In the genomic region with DNA sequence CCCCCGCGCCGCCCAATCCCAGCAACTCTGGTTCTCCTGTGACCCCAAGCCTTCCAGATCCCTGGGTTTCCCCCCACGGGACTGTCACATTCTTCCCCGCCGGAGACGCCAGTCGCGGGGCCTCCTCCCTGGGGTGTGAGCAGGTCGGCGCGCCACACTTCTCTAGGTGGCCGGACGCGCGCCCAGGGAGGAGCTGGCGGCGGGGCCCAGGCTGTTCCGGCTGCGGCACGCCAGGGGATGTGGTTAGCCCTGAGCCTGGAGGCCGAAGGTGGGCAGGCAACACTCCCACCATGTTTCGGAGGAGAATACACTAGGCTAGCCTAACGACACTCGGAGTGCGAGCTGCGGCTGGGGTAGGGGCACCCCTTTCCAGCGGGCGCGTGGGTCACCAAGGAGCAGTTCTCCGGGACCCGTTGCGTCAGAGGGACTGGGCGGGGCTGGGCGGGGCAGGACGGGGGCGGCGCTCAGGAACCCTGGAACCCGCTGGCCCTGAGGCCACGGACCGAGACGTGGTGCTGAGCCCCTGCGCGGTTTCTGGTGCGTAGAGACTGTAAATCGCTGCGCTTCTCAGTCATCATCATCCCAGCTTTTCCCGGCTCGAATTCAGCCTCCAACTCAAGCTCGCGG, we compare ENCODE assay signal across 9 cellular contexts. TPM values are rescaled to one million over a fixed set of nuclear protein-coding genes. Genes with fewer than 3 reads are reported as not detected.
DNase-seq lines count a peak whose midpoint lies in the region; ATAC-seq and TF ChIP-seq lines count a peak whose summit lies in the region.
"Had no signal": no experiment of that assay in that cellular context is flagged by ENCODE, and none has a peak within 500 bp of the region (broad histone marks: within the 10 kb centered on the region; RNA-seq: fewer than 3 reads in every experiment).

TSS of gene SLC27A6 (plus strand) at position 478 of the 627 bp plus-strand sequence. CDS start 650 bp downstream, outside the sequence.

- no peak within 1 kb of the TSS for H3K4me3 Mint-ChIP-seq in CD8-positive, alpha-beta memory T cell

- H3K4me1 Mint-ChIP-seq in CD8-positive, alpha-beta memory T cell: peaks cover 0 to 4% (median 3%) of the 10 kb centered on the region in 3 donors

- H3K9me3 Mint-ChIP-seq in activated naive CD4-positive, alpha-beta T cell treated with anti-CD3 and anti-CD28 coated beads, Interleukin-2, amount 50 U/mL, for 72 hours: peaks cover 6 to 15% of the 10 kb centered on the region in 2 donors
- peaks cover 0 to 11% (median 9%) of the 10 kb centered on the region in 5 donors for H3K9me3 Mint-ChIP-seq in CD8-positive, alpha-beta memory T cell

- H3K36me3 ChIP-seq in lung (ENCODE audit: control insufficient read depth in 2 of 2, insufficient read depth in 2 of 2, low read length in 2 of 2): no peaks in the 10 kb centered on the region
- no peaks in the 10 kb centered on the region for H3K36me3 ChIP-seq in CD8-positive, alpha-beta memory T cell (ENCODE audit: insufficient read depth, low read length)

- no peaks in the 10 kb centered on the region for H3K4me1 ChIP-seq in lung (ENCODE audit: control insufficient read depth in 2 of 2, insufficient read depth in 2 of 2, low read length in 2 of 2)
- H3K4me1 ChIP-seq in CD8-positive, alpha-beta memory T cell (ENCODE audit: insufficient read depth, low read length): no peaks in the 10 kb centered on the region

- peak within 1 kb of the TSS in 1 of 2 donors; percentile 89 for H3K27ac ChIP-seq in lung (ENCODE audit: low read depth in 1 of 2, low read length in 1 of 2)
- no peak within 1 kb of the TSS for H3K27ac ChIP-seq in CD8-positive, alpha-beta memory T cell (ENCODE audit: low read depth, low read length)

- DNase-seq in AG08396 (ENCODE audit: low spot score) (peak; percentile 11), HuH-7.5 (ENCODE audit: low spot score) (peak; percentile 18), dedifferentiated amniotic fluid mesenchymal stem cell (ENCODE audit: extremely low spot score) (peak; percentile 13), lung (ENCODE audit: low spot score) (no peak), NCI-H1105 (lab: John Stamatoyannopoulos, UW) (no peak)
- no peak for DNase-seq in activated naive CD4-positive, alpha-beta T cell treated with anti-CD3 and anti-CD28 coated beads, Interleukin-2, amount 50 U/mL, for 72 hours (ENCODE audit: low spot score in 2 of 2)
- DNase-seq in CD8-positive, alpha-beta memory T cell: no peak
- DNase-seq: Calu3 had no signal

- CTCF ChIA-PET in CD8-positive, alpha-beta memory T cell (lab: Charles Lee): no interaction called here

- H3K27me3 Mint-ChIP-seq in CD8-positive, alpha-beta memory T cell: peaks cover 8 to 9% of the 10 kb centered on the region in 2 donors

- H3K9me3 ChIP-seq in lung (ENCODE audit: control insufficient read depth in 2 of 2, insufficient read depth in 1 of 2, low read length in 1 of 2): peaks cover 0 to 7% of the 10 kb centered on the region in 2 donors
- no peaks in the 10 kb centered on the region for H3K9me3 ChIP-seq in CD8-positive, alpha-beta memory T cell (ENCODE audit: low read length)

- H3K36me3 Mint-ChIP-seq in activated naive CD4-positive, alpha-beta T cell treated with anti-CD3 and anti-CD28 coated beads, Interleukin-2, amount 50 U/mL, for 72 hours: peaks cover 0 to 21% of the 10 kb centered on the region in 2 donors
- H3K36me3 Mint-ChIP-seq in CD8-positive, alpha-beta memory T cell: no peaks in the 10 kb centered on the region

- WGBS in lung, 2 donors: 2% methylated on average over 48 to 51 of the region's 51 CpGs

- ATAC-seq in lung (ENCODE audit: insufficient read depth, low FRiP score) (peak; percentile 66), GM21576 (IDR thresholded peaks at IDR 0.05; ENCODE audit: unreplicated experiment) (no peak)
- ATAC-seq in activated naive CD4-positive, alpha-beta T cell treated with anti-CD3 and anti-CD28 coated beads, Interleukin-2, amount 50 U/mL, for 72 hours: no peak

- POLR2A ChIA-PET in CD8-positive, alpha-beta memory T cell (lab: Charles Lee): no interaction called here

- TF ChIP-seq CTCF in lung (IDR thresholded peaks at IDR 0.05; ENCODE audit: control extremely low read depth, extremely low read depth): no peak

- no peak within 1 kb of the TSS for H3K4me3 ChIP-seq in lung
- H3K4me3 ChIP-seq in CD8-positive, alpha-beta memory T cell (ENCODE audit: low read length): no peak within 1 kb of the TSS

- no peaks in the 10 kb centered on the region for H3K27me3 ChIP-seq in lung (ENCODE audit: control insufficient read depth, insufficient read depth)
- no peaks in the 10 kb centered on the region for H3K27me3 ChIP-seq in CD8-positive, alpha-beta memory T cell (ENCODE audit: insufficient read depth, low read length, poor library complexity, severe bottlenecking)

- no peak within 1 kb of the TSS for H3K27ac Mint-ChIP-seq in activated naive CD4-positive, alpha-beta T cell treated with anti-CD3 and anti-CD28 coated beads, Interleukin-2, amount 50 U/mL, for 72 hours
- no peak within 1 kb of the TSS for H3K27ac Mint-ChIP-seq in CD8-positive, alpha-beta memory T cell

RNA-seq across cellular contexts. Expression of gene SLC27A6, which starts in this region (rescaled TPM):
- 1 to 10 TPM in 1 of 2 donors, under 1 TPM in 1; 0.83 to 3.4 TPM for total RNA-seq in lung
- polyA plus RNA-seq in lung: under 1 TPM; 0.06 to 0.39 TPM
- not detected for total RNA-seq in activated naive CD4-positive, alpha-beta T cell treated with anti-CD3 and anti-CD28 coated beads, Interleukin-2, amount 50 U/mL, for 72 hours
- not detected for total RNA-seq in CD8-positive, alpha-beta memory T cell
- polyA plus RNA-seq in CD8-positive, alpha-beta memory T cell: not detected
- total RNA-seq: Calu3 had no signal

Comparison
In these comparisons a context has a peak if more than half of its experiments do, and no peak if none do; other contexts are left out.
1. DNase-seq: peak in AG08396 (single experiment), HuH-7.5 (single experiment) and dedifferentiated amniotic fluid mesenchymal stem cell (single experiment); none in lung (single experiment), NCI-H1105 (single experiment), activated naive CD4-positive, alpha-beta T cell treated with anti-CD3 and anti-CD28 coated beads, Interleukin-2, amount 50 U/mL, for 72 hours (0 of 2) and CD8-positive, alpha-beta memory T cell (0 of 5).